8 cellular contexts compared by ENCODE assay signal in genomic region chr22:23591203-23591791, GRCh38. TPM values are rescaled to one million over a fixed set of nuclear protein-coding genes. Genes with fewer than 3 reads are reported as not detected.
DNase-seq lines count a peak whose midpoint lies in the region; ATAC-seq, FAIRE-seq and TF ChIP-seq lines count a peak whose summit lies in the region.

No MANE protein-coding gene starts in this region.

- no peaks in the 10 kb centered on the region for H3K79me2 ChIP-seq in OCI-LY7 (ENCODE audit: insufficient read depth, low read depth, low read length)

- intact Hi-C loops in OCI-LY7 (cut with micrococcal nuclease; ENCODE audit: unreplicated experiment), result loop anchor here (1.0 to 5.0 kb wide), 2 partner anchors 50 to 189 kb away; no protein-coding TSS in a partner anchor
- intact Hi-C loops in testis (cut with DNase I; ENCODE audit: low total_unique reads), result no loop called here

- no peaks in the 10 kb centered on the region for H3K27me3 ChIP-seq in testis

- H3K4me1 ChIP-seq in OCI-LY7 (ENCODE audit: insufficient read depth, low read length, poor library complexity, severe bottlenecking) (no peaks in the 10 kb centered on the region), testis (peaks cover 5% of the 10 kb centered on the region)

- TF ChIP-seq CTCF in AG09319 (IDR thresholded peaks at IDR 0.05; ENCODE audit: low read depth, low read length), result peak; percentile 87
- peak; percentile 93 for TF ChIP-seq CTCF in OCI-LY7 (conservative IDR thresholded peaks at IDR 0.05; ENCODE audit: low read length)
- peak; percentile 89 for TF ChIP-seq CTCF in fibroblast of the aortic adventitia (IDR thresholded peaks at IDR 0.05; ENCODE audit: insufficient read depth, low read length)
- TF ChIP-seq CTCF in testis (IDR thresholded peaks at IDR 0.05), result peak; percentile 72 to 83 (median 79)

- TF ChIP-seq POLR2A in H54 (IDR thresholded peaks at IDR 0.05; ENCODE audit: low read depth, low read length), result no peak
- TF ChIP-seq POLR2A in testis (IDR thresholded peaks at IDR 0.05), result no peak

- no peaks in the 10 kb centered on the region for H3K9me2 ChIP-seq in OCI-LY7 (ENCODE audit: insufficient read depth, low read length)

- no TSS peak for BruUV-seq in OCI-LY7 (replicated peaks; lab: Mats Ljungman, UMichigan)

- H2AFZ ChIP-seq in OCI-LY7 (ENCODE audit: low read length), result no peak overlapping the region

- no peak for ATAC-seq in GM18519 (IDR thresholded peaks at IDR 0.05; ENCODE audit: low FRiP score, unreplicated experiment)

- POLR2A ChIA-PET in OCI-LY7 (lab: Charles Lee), result no interaction called here

- H3K36me3 ChIP-seq in OCI-LY7 (ENCODE audit: insufficient read depth, low read length) (no peaks in the 10 kb centered on the region), testis (ENCODE audit: low read depth, missing control alignments) (no peaks in the 10 kb centered on the region)

- WGBS in testis, 2 donors, result 58 to 68% methylated on average over 11 of the region's 11 CpGs

- no peak overlapping the region for H3K4me2 ChIP-seq in OCI-LY7 (ENCODE audit: low read length)

- H3K27ac ChIP-seq in OCI-LY7 (ENCODE audit: low read depth, low read length, poor library complexity, severe bottlenecking), result no peak overlapping the region
- H3K27ac ChIP-seq in testis, result no peak overlapping the region

- DNase-seq in AG09319 (ENCODE audit: extremely low read depth, low read depth), result peak; percentile 11
- peak; percentile 48 for DNase-seq in H54 (ENCODE audit: insufficient read length, low spot score)
- DNase-seq in OCI-LY7 (ENCODE audit: low spot score), result peak; percentile 66
- peak; percentile 69 to 71 for DNase-seq in activated T-cell treated with anti-CD3 and anti-CD28 coated beads, Interleukin-2, amount 50 U/mL, for 48 hours
- peak; percentile 55 for DNase-seq in fibroblast of the aortic adventitia (ENCODE audit: low read depth)
- peak in 44 of 56 donors; percentile 4 to 79 (median 28) for DNase-seq in nucleus accumbens (lab: John Stamatoyannopoulos, UW)
- peak; percentile 89 for DNase-seq in testis

- H3K4me3 ChIP-seq in OCI-LY7 (ENCODE audit: low read depth, low read length, poor library complexity, severe bottlenecking) (no peak overlapping the region), fibroblast of the aortic adventitia (ENCODE audit: low read depth, low read length) (no peak overlapping the region), testis (no peak overlapping the region)

- CTCF ChIA-PET in OCI-LY7 (lab: Charles Lee; ENCODE audit: unreplicated experiment), result interaction anchor here (0.6 kb wide), 1 partner anchor 259 kb away, joined by 4 read pairs; no protein-coding TSS in a partner anchor

- no peak for FAIRE-seq in H54 (lab: Jason Lieb, UNC)

- no peaks in the 10 kb centered on the region for H4K20me1 ChIP-seq in OCI-LY7 (ENCODE audit: insufficient read depth, low read length)

- no peaks in the 10 kb centered on the region for H3K9me3 ChIP-seq in OCI-LY7 (ENCODE audit: low read length)
- no peaks in the 10 kb centered on the region for H3K9me3 ChIP-seq in testis

RNA-seq across cellular contexts. Expression of gene IGLL1, which starts 11.2 kb away (rescaled TPM):
- not detected in 2 replicates for total RNA-seq in OCI-LY7 (2014; rRNA removed; shearing (Covaris generic))
- not detected in 2 replicates for total RNA-seq in OCI-LY7 (2022)
- not detected in 2 replicates for total RNA-seq in fibroblast of the aortic adventitia (ENCODE audit: low replicate concordance)
- 10 to 100 TPM in 1 of 2 donors, 1 to 10 TPM in 1; 6.9 to 24.6 TPM for total RNA-seq in testis
- 36.9 TPM for polyA plus RNA-seq in testis (ENCODE audit: insufficient read depth, low read depth, low replicate concordance)

RNA-seq across cellular contexts. Expression of gene DRICH1, which starts 40.8 kb away (rescaled TPM):
- total RNA-seq in OCI-LY7 (2014; rRNA removed; shearing (Covaris generic)), result 0.15 and 0.38 TPM in 2 replicates
- total RNA-seq in OCI-LY7 (2022), result 0.49 TPM in 1 of 2 replicates, not detected in the other
- 0.09 TPM in 1 of 2 replicates, not detected in the other for total RNA-seq in fibroblast of the aortic adventitia (ENCODE audit: low replicate concordance)
- 10 to 100 TPM; 16.4 to 44.2 TPM for total RNA-seq in testis
- polyA plus RNA-seq in testis (ENCODE audit: insufficient read depth, low read depth, low replicate concordance), result 68.4 TPM

Comparison
In these comparisons a context has a peak if more than half of its experiments do, and no peak if none do; other contexts are left out.
1. DNase-seq: peak in every context shown above with its lines; median percentile 89 in testis; 70 in activated T-cell treated with anti-CD3 and anti-CD28 coated beads, Interleukin-2, amount 50 U/mL, for 48 hours; 66 in OCI-LY7; 55 in fibroblast of the aortic adventitia; 48 in H54; 28 in nucleus accumbens; 11 in AG09319.
2. RNA of gene DRICH1, which starts 40.8 kb away (total RNA-seq): 16.4 to 44.2 TPM in testis; 0.15 to 0.49 TPM in OCI-LY7 and 0.09 TPM in fibroblast of the aortic adventitia; every median in the first group is over 10 times any median in the second.
3. Peak in every context shown above with its lines, with median percentiles within 50 percentile points of each other: CTCF ChIP-seq.